In the genomic region with DNA sequence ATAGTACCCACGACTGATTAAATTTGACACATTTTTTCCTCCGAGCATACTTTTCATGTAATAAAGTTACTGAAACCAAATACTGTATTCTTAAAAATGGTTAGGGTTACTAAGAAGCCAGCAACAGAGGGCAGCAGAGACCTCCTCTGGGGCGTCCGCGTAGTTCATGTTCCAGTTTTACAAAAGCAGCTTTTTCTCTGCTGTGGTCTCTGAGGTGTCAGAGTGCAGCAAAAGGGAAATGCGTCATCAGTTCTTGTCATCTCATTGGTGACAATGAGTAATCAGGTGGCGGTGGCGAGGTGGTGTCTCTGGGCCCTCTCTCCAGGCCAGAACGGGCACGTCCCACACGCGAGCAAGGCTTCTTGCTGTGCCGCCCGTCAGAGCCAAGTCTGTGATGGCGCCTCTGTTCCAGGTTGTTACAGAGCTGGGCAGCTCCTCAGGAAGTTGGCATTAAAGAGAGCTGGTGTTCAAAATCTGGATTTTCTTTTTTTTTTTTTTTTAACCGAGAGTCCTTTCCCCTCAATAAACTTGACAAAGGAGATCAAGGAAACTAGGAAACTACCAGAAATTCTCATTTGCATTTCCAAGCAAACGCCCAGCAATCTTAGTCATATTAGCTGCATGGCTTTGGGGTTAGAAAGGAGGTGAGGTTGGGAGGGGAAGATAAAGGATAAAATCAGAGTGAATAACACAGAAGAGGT, we compare ENCODE assay signal across 8 cellular contexts.
A peak's percentile ranks its signal among the peaks of the same experiment; 100 is the strongest.
DNase-seq lines count a peak whose midpoint lies in the region; ATAC-seq, FAIRE-seq and TF ChIP-seq lines count a peak whose summit lies in the region.

No MANE protein-coding gene starts in this region.

- peak; percentile 96 for FAIRE-seq in GM19239 (lab: Jason Lieb, UNC)

- H3K27me3 ChIP-seq in BLaER1: no peaks in the 10 kb centered on the region

- H3K27ac ChIP-seq in BLaER1 (peak overlapping the region; percentile 78), coronary artery (peak overlapping the region; percentile 44 to 60)

- no peaks in the 10 kb centered on the region; the same call in 1 of the 2 replicates for H4K20me1 ChIP-seq in BLaER1

- peak; percentile 99 for ATAC-seq in HG03442 (IDR thresholded peaks at IDR 0.05; ENCODE audit: unreplicated experiment)
- peak; percentile 98 for ATAC-seq in left colon

- peaks cover 11% of the 10 kb centered on the region for H3K9me3 ChIP-seq in BLaER1

- peak overlapping the region; percentile 63; the same call in 1 of the 2 replicates for H3K9ac ChIP-seq in BLaER1

- DNase-seq in GM19239 (ENCODE audit: insufficient read length, low spot score): peak; percentile 48
- peak; percentile 78 to 90 for DNase-seq in NCI-H524 (lab: John Stamatoyannopoulos, UW)
- peak; percentile 97 for DNase-seq in activated CD4-positive, alpha-beta T cell treated with anti-CD3 and anti-CD28 coated beads for 48 hours
- peak; percentile 90 for DNase-seq in coronary artery (ENCODE audit: low spot score)
- peak; percentile 88 to 91 for DNase-seq in left colon
- DNase-seq in stimulated activated CD4-positive, alpha-beta T cell treated with anti-CD3 and anti-CD28 coated beads, Interleukin-1b, Interleukin-23, amount 100 ng/mL, for 4 hours (ENCODE audit: low read depth in 2 of 2): peak; percentile 72 to 86

- peak; percentile 71 for TF ChIP-seq CTCF in coronary artery (IDR thresholded peaks at IDR 0.05)

- intact Hi-C loops in left colon (cut with DNase I, micrococcal nuclease): loop anchor here in 1 of 2 donors (10.0 kb wide), 1 partner anchor 102 kb away; the partner anchor contains the start of gene BZW1

- peak overlapping the region; percentile 46 for H3K4me3 ChIP-seq in BLaER1
- H3K4me3 ChIP-seq in coronary artery: peak overlapping the region; percentile 58

- H3K36me3 ChIP-seq in BLaER1: no peaks in the 10 kb centered on the region; the same call in 1 of the 2 replicates

- peaks cover 53% of the 10 kb centered on the region for H3K4me1 ChIP-seq in BLaER1

- H3K4me2 ChIP-seq in BLaER1: peak overlapping the region; percentile 77

Comparison
In these comparisons a context has a peak if more than half of its experiments do, and no peak if none do; other contexts are left out.
1. Peak in every context shown above with its lines: DNase-seq, ATAC-seq, H3K4me3 ChIP-seq and H3K27ac ChIP-seq.